Comparison of ENCODE assay signal across 28 cellular contexts in genomic region chr21:34311561-34312330, GRCh38. TPM values are rescaled to one million over a fixed set of nuclear protein-coding genes. Genes with fewer than 3 reads are reported as not detected.
DNase-seq lines count a peak whose midpoint lies in the region; ATAC-seq and TF ChIP-seq lines count a peak whose summit lies in the region.
"Had no signal": no experiment of that assay in that cellular context is flagged by ENCODE, and none has a peak within 500 bp of the region (broad histone marks: within the 10 kb centered on the region; RNA-seq: fewer than 3 reads in every experiment).

No MANE protein-coding gene starts in this region.

- WGBS in tibial nerve, 2 donors: 30 to 31% methylated on average over 12 of the region's 12 CpGs

- no peaks in the 10 kb centered on the region for H3K79me2 ChIP-seq in OCI-LY7 (ENCODE audit: insufficient read depth, low read depth, low read length)

- no peaks in the 10 kb centered on the region for H3K4me1 Mint-ChIP-seq in naive thymus-derived CD4-positive, alpha-beta T cell
- H3K4me1 Mint-ChIP-seq: CD4-positive, CD25-positive, alpha-beta regulatory T cell had no signal

- no peak overlapping the region for H3K27ac Mint-ChIP-seq in naive thymus-derived CD4-positive, alpha-beta T cell

- H3K27me3 ChIP-seq in right atrium auricular region (no peaks in the 10 kb centered on the region), tibial nerve (no peaks in the 10 kb centered on the region)
- H3K27me3 ChIP-seq in naive thymus-derived CD4-positive, alpha-beta T cell (ENCODE audit: control insufficient read depth in 2 of 2, insufficient read depth in 2 of 2, low read length in 2 of 2): peaks cover 0 to 2% of the 10 kb centered on the region in 2 donors
- H3K27me3 ChIP-seq: BLaER1, Peyer's patch had no signal

- ATAC-seq in Right ventricle myocardium superior (ENCODE audit: poor library complexity): peak; percentile 75
- peak; percentile 59 for ATAC-seq in esophagus mucosa
- ATAC-seq in left ventricle myocardium superior: peak; percentile 84
- ATAC-seq in activated CD4-positive, CD25-positive, alpha-beta regulatory T cell treated with anti-CD3 and anti-CD28 coated beads, Interleukin-2, amount 50 U/mL, for 24 hours: no peak
- no peak for ATAC-seq in naive thymus-derived CD4-positive, alpha-beta T cell

- H4K20me1 ChIP-seq in OCI-LY7 (ENCODE audit: insufficient read depth, low read length): no peaks in the 10 kb centered on the region
- H4K20me1 ChIP-seq: BLaER1 had no signal

- H3K4me1 ChIP-seq in right atrium auricular region (peaks cover 0 to 3% of the 10 kb centered on the region in 2 donors), tibial nerve (peaks cover 0 to 39% (median 14%) of the 10 kb centered on the region in 4 donors), OCI-LY7 (ENCODE audit: insufficient read depth, low read length, poor library complexity, severe bottlenecking) (no peaks in the 10 kb centered on the region)
- no peaks in the 10 kb centered on the region for H3K4me1 ChIP-seq in naive thymus-derived CD4-positive, alpha-beta T cell (ENCODE audit: control insufficient read depth in 2 of 2, insufficient read depth in 2 of 2, low read length in 2 of 2)
- H3K4me1 ChIP-seq: BLaER1, Peyer's patch had no signal

- DNase-seq in Right ventricle myocardium superior (no peak), right atrium auricular region (ENCODE audit: low spot score) (no peak), left ventricle myocardium superior (no peak), tibial nerve (ENCODE audit: low spot score in 2 of 2) (no peak), OCI-LY7 (ENCODE audit: low spot score) (no peak)
- DNase-seq in naive thymus-derived CD4-positive, alpha-beta T cell: no peak
- DNase-seq: CD4-positive, CD25-positive, alpha-beta regulatory T cell; DMS153; GM23248; H7; KBM-7; MV-4-11; NCI-H1105; NCI-H1436 treated with DMSO at 0.1 percent for 48 hours; NCI-H187 treated with DMSO at 0.1 percent for 48 hours; NCI-H2107; NCI-H446 treated with DMSO at 0.1 percent for 48 hours; NCI-H526; OCI-M1; Peyer's patch; SK-N-SH had no signal

- intact Hi-C loops in Right ventricle myocardium superior (cut with DNase I) (no loop called here), left ventricle myocardium superior (cut with micrococcal nuclease) (no loop called here), OCI-LY7 (cut with micrococcal nuclease; ENCODE audit: unreplicated experiment) (no loop called here)
- intact Hi-C loops in naive thymus-derived CD4-positive, alpha-beta T cell (cut with micrococcal nuclease): no loop called here

- TF ChIP-seq EP300 in tibial nerve (IDR thresholded peaks at IDR 0.05): peak in 1 of 2 donors; percentile 22

- no peak overlapping the region for H3K27ac ChIP-seq in right atrium auricular region
- peak overlapping the region; percentile 9 to 86 (median 58) for H3K27ac ChIP-seq in tibial nerve
- H3K27ac ChIP-seq in OCI-LY7 (ENCODE audit: low read depth, low read length, poor library complexity, severe bottlenecking): no peak overlapping the region
- no peak overlapping the region for H3K27ac ChIP-seq in naive thymus-derived CD4-positive, alpha-beta T cell (ENCODE audit: low read depth, low read length)
- H3K27ac ChIP-seq: BLaER1, GM23248, Peyer's patch had no signal

- H3K4me3 ChIP-seq in right atrium auricular region: no peak overlapping the region
- H3K4me3 ChIP-seq in tibial nerve: no peak overlapping the region
- H3K4me3 ChIP-seq in OCI-LY7 (ENCODE audit: low read depth, low read length, poor library complexity, severe bottlenecking): no peak overlapping the region
- H3K4me3 ChIP-seq in naive thymus-derived CD4-positive, alpha-beta T cell (ENCODE audit: low read length): no peak overlapping the region
- H3K4me3 ChIP-seq: BLaER1, GM23248, Peyer's patch had no signal

- H3K27me3 Mint-ChIP-seq in naive thymus-derived CD4-positive, alpha-beta T cell: peaks cover 3 to 11% (median 5%) of the 10 kb centered on the region in 5 donors
- H3K27me3 Mint-ChIP-seq: CD4-positive, CD25-positive, alpha-beta regulatory T cell had no signal

- H3K36me3 ChIP-seq in right atrium auricular region (no peaks in the 10 kb centered on the region), tibial nerve (no peaks in the 10 kb centered on the region), OCI-LY7 (ENCODE audit: insufficient read depth, low read length) (no peaks in the 10 kb centered on the region)
- no peaks in the 10 kb centered on the region for H3K36me3 ChIP-seq in naive thymus-derived CD4-positive, alpha-beta T cell (ENCODE audit: control insufficient read depth in 2 of 3, insufficient read depth in 3 of 3, low read length in 3 of 3)
- H3K36me3 ChIP-seq: BLaER1, Peyer's patch had no signal

- no peaks in the 10 kb centered on the region for H3K9me2 ChIP-seq in OCI-LY7 (ENCODE audit: insufficient read depth, low read length)
- H3K9me2 ChIP-seq: SK-N-SH had no signal

- peaks cover 0 to 2% (median 0%) of the 10 kb centered on the region in 11 donors for H3K9me3 Mint-ChIP-seq in naive thymus-derived CD4-positive, alpha-beta T cell

- no peaks in the 10 kb centered on the region for H3K9me3 ChIP-seq in right atrium auricular region
- no peaks in the 10 kb centered on the region for H3K9me3 ChIP-seq in tibial nerve
- H3K9me3 ChIP-seq in OCI-LY7 (ENCODE audit: low read length): no peaks in the 10 kb centered on the region
- H3K9me3 ChIP-seq in naive thymus-derived CD4-positive, alpha-beta T cell (ENCODE audit: control insufficient read depth in 2 of 3, low read length in 3 of 3): no peaks in the 10 kb centered on the region
- H3K9me3 ChIP-seq: BLaER1, Peyer's patch, SK-N-SH had no signal

- POLR2A ChIA-PET in OCI-LY7 (lab: Charles Lee): no interaction called here
- POLR2A ChIA-PET in naive thymus-derived CD4-positive, alpha-beta T cell (lab: Charles Lee): no interaction called here

- CTCF ChIA-PET in OCI-LY7 (lab: Charles Lee; ENCODE audit: unreplicated experiment): no interaction called here
- CTCF ChIA-PET in naive thymus-derived CD4-positive, alpha-beta T cell (lab: Charles Lee): no interaction called here

- no peak for TF ChIP-seq POLR2A in tibial nerve (IDR thresholded peaks at IDR 0.05)

- no peak overlapping the region for H3K4me3 Mint-ChIP-seq in naive thymus-derived CD4-positive, alpha-beta T cell
- H3K4me3 Mint-ChIP-seq: CD4-positive, CD25-positive, alpha-beta regulatory T cell had no signal

- H3K36me3 Mint-ChIP-seq in naive thymus-derived CD4-positive, alpha-beta T cell: peaks cover 0 to 7% (median 0%) of the 10 kb centered on the region in 5 donors
- H3K36me3 Mint-ChIP-seq: CD4-positive, CD25-positive, alpha-beta regulatory T cell had no signal

- TF ChIP-seq CTCF in right atrium auricular region (IDR thresholded peaks at IDR 0.05) (no peak), tibial nerve (IDR thresholded peaks at IDR 0.05) (no peak), OCI-LY7 (conservative IDR thresholded peaks at IDR 0.05; ENCODE audit: low read length) (no peak)

- BruUV-seq in OCI-LY7 (replicated peaks; lab: Mats Ljungman, UMichigan): no TSS peak

- H3K4me2 ChIP-seq in OCI-LY7 (ENCODE audit: low read length): no peak overlapping the region
- H3K4me2 ChIP-seq: BLaER1, SK-N-SH had no signal

- H2AFZ ChIP-seq in OCI-LY7 (ENCODE audit: low read length): no peak overlapping the region
- H2AFZ ChIP-seq: GM23248 had no signal

RNA-seq across cellular contexts. Expression of gene KCNE2, which starts 52.1 kb away (rescaled TPM):
- total RNA-seq in Right ventricle myocardium superior (not detected), right atrium auricular region (not detected), esophagus mucosa (not detected), left ventricle myocardium superior (not detected), tibial nerve (1 to 10 TPM in 1 of 4 donors, under 1 TPM in 2, not detected in 1; 0.44 to 1.5 (median 0.59) TPM), OCI-LY7 (2022) (not detected in 2 replicates)
- total RNA-seq in OCI-LY7 (2014; rRNA removed; shearing (Covaris generic)): not detected in 2 replicates
- under 1 TPM in 1 of 5 experiments, not detected in 4; 0.51 TPM for total RNA-seq in naive thymus-derived CD4-positive, alpha-beta T cell
- not detected for polyA plus RNA-seq in naive thymus-derived CD4-positive, alpha-beta T cell
- total RNA-seq: A172; CD4-positive, CD25-positive, alpha-beta regulatory T cell; G401; GM23248; H7; LHCN-M2; MCF 10A; Peyer's patch had no signal

Comparison
In these comparisons a context has a peak if more than half of its experiments do, and no peak if none do; other contexts are left out.
1. ATAC-seq: peak in Right ventricle myocardium superior (single experiment), esophagus mucosa (single experiment) and left ventricle myocardium superior (single experiment); none in activated CD4-positive, CD25-positive, alpha-beta regulatory T cell treated with anti-CD3 and anti-CD28 coated beads, Interleukin-2, amount 50 U/mL, for 24 hours (0 of 2) and naive thymus-derived CD4-positive, alpha-beta T cell (single experiment).
2. H3K27ac ChIP-seq: peak in tibial nerve (4 of 4); none in right atrium auricular region (0 of 2), OCI-LY7 (single experiment) and naive thymus-derived CD4-positive, alpha-beta T cell (single experiment).